Comparison of ENCODE assay signal across 17 cellular contexts in genomic region chr1:3244539-3245315, GRCh38.
"Had no signal": no experiment of that assay in that cellular context is flagged by ENCODE, and none has a peak within 500 bp of the region (broad histone marks: within the 10 kb centered on the region; RNA-seq: fewer than 3 reads in every experiment).

No MANE protein-coding gene starts in this region.

- H3K9me3 Mint-ChIP-seq: activated naive CD8-positive, alpha-beta T cell treated with anti-CD3 and anti-CD28 coated beads for 36 hours; activated T-cell treated with anti-CD3 and anti-CD28 coated beads, Interleukin-2, amount 50 U/mL, for 24 hours; T-helper 1 cell treated with Interleukin-12 subunit alpha and Interleukin-12 subunit beta and Interleukin-4 antibody, amounts not matched to agents 30 μg/mL and 1 μg/mL, for 36 hours had no signal

- H3K9me3 ChIP-seq: esophagus muscularis mucosa, left ventricle myocardium inferior, pancreas, tibial nerve had no signal

- H3K36me3 ChIP-seq: esophagus muscularis mucosa, left ventricle myocardium inferior, pancreas, tibial nerve had no signal

- H3K4me3 Mint-ChIP-seq: activated naive CD8-positive, alpha-beta T cell treated with anti-CD3 and anti-CD28 coated beads for 36 hours; activated T-cell treated with anti-CD3 and anti-CD28 coated beads, Interleukin-2, amount 50 U/mL, for 24 hours; nephron progenitor cell; T-helper 1 cell treated with Interleukin-12 subunit alpha and Interleukin-12 subunit beta and Interleukin-4 antibody, amounts not matched to agents 30 μg/mL and 1 μg/mL, for 36 hours had no signal

- DNase-seq: activated CD4-positive, alpha-beta T cell treated with anti-CD3 and anti-CD28 coated beads, Interleukin-2, amount 50 U/mL, for 1 hour; activated CD4-positive, CD25-positive, alpha-beta regulatory T cell; activated effector memory CD4-positive, alpha-beta T cell treated with anti-CD3 and anti-CD28 coated beads, Interleukin-2, amount 50 U/mL, for 16 hours; activated naive CD8-positive, alpha-beta T cell treated with anti-CD3 and anti-CD28 coated beads for 36 hours; activated T-cell treated with anti-CD3 and anti-CD28 coated beads, Interleukin-2, amount 50 U/mL, for 24 hours; kidney; left ventricle myocardium inferior; mesendoderm; nephron progenitor cell had no signal

- H3K27ac ChIP-seq: cardiac muscle cell, esophagus muscularis mucosa, left ventricle myocardium inferior, pancreas, skin epidermis had no signal

- FAIRE-seq: colon, frontal cortex, kidney, pancreas had no signal

- H3K4me3 ChIP-seq: cardiac muscle cell, esophagus muscularis mucosa, left ventricle myocardium inferior, pancreas, skin epidermis, tibial nerve had no signal

- H3K4me1 Mint-ChIP-seq: activated naive CD8-positive, alpha-beta T cell treated with anti-CD3 and anti-CD28 coated beads for 36 hours had no signal

- H3K36me3 Mint-ChIP-seq: activated naive CD8-positive, alpha-beta T cell treated with anti-CD3 and anti-CD28 coated beads for 36 hours had no signal

- H3K27ac Mint-ChIP-seq: activated naive CD8-positive, alpha-beta T cell treated with anti-CD3 and anti-CD28 coated beads for 36 hours; activated T-cell treated with anti-CD3 and anti-CD28 coated beads, Interleukin-2, amount 50 U/mL, for 24 hours; T-helper 1 cell treated with Interleukin-12 subunit alpha and Interleukin-12 subunit beta and Interleukin-4 antibody, amounts not matched to agents 30 μg/mL and 1 μg/mL, for 36 hours had no signal

- H3K27me3 ChIP-seq: cardiac muscle cell, pancreas had no signal
